Comparison of ENCODE assay signal across 32 cellular contexts in the genomic region with DNA sequence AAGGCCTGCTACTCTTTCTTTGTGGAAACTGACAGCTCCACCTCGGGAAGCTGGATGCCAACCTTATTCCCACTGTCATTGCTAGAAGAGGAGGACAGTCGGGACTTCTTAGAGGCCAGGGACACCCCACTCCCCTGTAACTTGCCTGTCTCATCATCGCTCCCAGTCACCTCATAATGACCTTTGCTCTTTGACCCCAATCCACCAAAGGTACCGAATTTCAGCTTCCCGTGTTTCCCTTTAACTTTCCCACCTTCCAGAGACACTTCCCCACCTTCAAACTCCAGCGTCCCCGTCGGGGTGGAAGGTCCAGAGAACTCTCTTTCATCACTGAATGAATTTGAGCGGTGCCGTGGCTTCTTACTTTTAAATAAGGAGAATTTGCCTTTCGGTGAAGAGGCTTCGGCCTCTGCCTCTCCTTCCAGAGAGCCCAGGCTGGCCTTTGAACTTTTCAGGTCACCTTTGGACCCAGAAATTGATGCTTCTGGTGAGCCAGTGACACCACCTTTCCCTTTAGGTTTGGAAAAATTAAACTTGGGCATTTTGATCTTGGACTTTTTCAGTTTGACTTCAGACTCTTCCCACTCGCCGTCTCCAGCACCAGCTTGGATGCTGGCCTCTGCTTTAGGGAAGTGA. TPM values are rescaled to one million over a fixed set of nuclear protein-coding genes. Genes with fewer than 3 reads are reported as not detected.
DNase-seq lines count a peak whose midpoint lies in the region; ATAC-seq, FAIRE-seq and TF ChIP-seq lines count a peak whose summit lies in the region.
"Had no signal": no experiment of that assay in that cellular context is flagged by ENCODE, and none has a peak within 500 bp of the region (broad histone marks: within the 10 kb centered on the region; RNA-seq: fewer than 3 reads in every experiment).

No MANE protein-coding gene starts in this region.

- TF ChIP-seq CTCF in CD14-positive monocyte (IDR thresholded peaks at IDR 0.05), result no peak
- TF ChIP-seq CTCF in Panc1 (IDR thresholded peaks at IDR 0.05), result no peak
- TF ChIP-seq CTCF in endothelial cell of umbilical vein (IDR thresholded peaks at IDR 0.05; ENCODE audit: extremely low read depth in 1 of 2, insufficient read depth in 1 of 2, low read depth in 1 of 2, low read length in 2 of 2), result no peak
- no peak for TF ChIP-seq CTCF in neural progenitor cell (IDR thresholded peaks at IDR 0.05)

- H3K79me2 ChIP-seq in endothelial cell of umbilical vein (ENCODE audit: control insufficient read depth, insufficient read depth, low read length) (peaks cover 39% of the 10 kb centered on the region), neural progenitor cell (ENCODE audit: low read depth) (no peaks in the 10 kb centered on the region)

- POLR2A ChIA-PET in Panc1 (lab: Charles Lee) (interaction anchor here (0.7 kb wide), 1 partner anchor 139 kb away, joined by 13 read pairs; no protein-coding TSS in a partner anchor), endothelial cell of umbilical vein (lab: Charles Lee) (interaction anchor here (0.7 kb wide), 1 partner anchor 22 kb away, joined by 5 read pairs; no protein-coding TSS in a partner anchor)

- H3K36me3 Mint-ChIP-seq in CD14-positive monocyte, result peaks cover 74 to 83% of the 10 kb centered on the region in 2 donors
- peaks cover 30% of the 10 kb centered on the region for H3K36me3 Mint-ChIP-seq in neural progenitor cell
- H3K36me3 Mint-ChIP-seq: activated naive CD8-positive, alpha-beta T cell treated with anti-CD3 and anti-CD28 coated beads for 36 hours had no signal

- H3K27me3 ChIP-seq in Panc1 (ENCODE audit: control insufficient read depth, insufficient read depth, low read length), result no peaks in the 10 kb centered on the region
- H3K27me3 ChIP-seq in endothelial cell of umbilical vein (ENCODE audit: control insufficient read depth in 2 of 2, insufficient read depth in 2 of 2, low read length in 2 of 2), result no peaks in the 10 kb centered on the region
- H3K27me3 ChIP-seq in neural progenitor cell, result no peaks in the 10 kb centered on the region
- H3K27me3 ChIP-seq: gastrocnemius medialis, left lung, uterus had no signal

- H3K4me2 ChIP-seq in endothelial cell of umbilical vein (ENCODE audit: insufficient read depth, low read length), result no peak overlapping the region
- no peak overlapping the region for H3K4me2 ChIP-seq in neural progenitor cell
- H3K4me2 ChIP-seq: SK-N-SH had no signal

- no peak for FAIRE-seq in endothelial cell of umbilical vein (lab: Jason Lieb, UNC)
- FAIRE-seq: A204.1 had no signal

- H2AFZ ChIP-seq in endothelial cell of umbilical vein (ENCODE audit: low read depth, low read length) (no peak overlapping the region), neural progenitor cell (replicated peaks) (no peak overlapping the region)

- H3K9ac ChIP-seq in endothelial cell of umbilical vein (replicated peaks; ENCODE audit: extremely low read depth, insufficient read depth, low read length) (no peak overlapping the region), neural progenitor cell (no peak overlapping the region)
- H3K9ac ChIP-seq: SK-N-SH had no signal

- H3F3A ChIP-seq in neural progenitor cell (ENCODE audit: low read depth), result no peaks in the 10 kb centered on the region

- H3K27ac ChIP-seq in Panc1 (ENCODE audit: low read length) (peak overlapping the region; percentile 99), endothelial cell of umbilical vein (ENCODE audit: insufficient read depth, low read depth, low read length) (no peak overlapping the region), neural progenitor cell (no peak overlapping the region)
- H3K27ac ChIP-seq: left lung, uterus had no signal

- H3K27ac Mint-ChIP-seq in CD14-positive monocyte (peak overlapping the region in 5 of 7 donors; percentile 22 to 88 (median 80)), neural progenitor cell (peak overlapping the region; percentile 60)
- H3K27ac Mint-ChIP-seq: activated CD4-positive, alpha-beta T cell treated with anti-CD3 and anti-CD28 coated beads for 36 hours; activated naive CD8-positive, alpha-beta T cell treated with anti-CD3 and anti-CD28 coated beads for 36 hours; endodermal cell had no signal

- peaks cover 24% of the 10 kb centered on the region for H3K36me3 ChIP-seq in Panc1 (ENCODE audit: control insufficient read depth, insufficient read depth, low read length)
- H3K36me3 ChIP-seq in endothelial cell of umbilical vein (ENCODE audit: control insufficient read depth in 2 of 2, extremely low read depth in 1 of 2, insufficient read depth in 2 of 2, low read length in 2 of 2), result peaks cover 9 to 19% of the 10 kb centered on the region in 2 experiments
- no peaks in the 10 kb centered on the region for H3K36me3 ChIP-seq in neural progenitor cell
- H3K36me3 ChIP-seq: uterus had no signal

- H3K4me1 Mint-ChIP-seq in CD14-positive monocyte (peaks cover 28% of the 10 kb centered on the region), neural progenitor cell (no peaks in the 10 kb centered on the region)
- H3K4me1 Mint-ChIP-seq: activated CD4-positive, alpha-beta T cell treated with anti-CD3 and anti-CD28 coated beads for 36 hours; endodermal cell had no signal

- DNase-seq in CD14-positive monocyte (ENCODE audit: low spot score) (no peak), Panc1 (ENCODE audit: low read depth, low spot score) (no peak), endothelial cell of umbilical vein (ENCODE audit: low read depth, low spot score) (no peak), neural progenitor cell (ENCODE audit: low spot score) (no peak), hippocampal formation (lab: John Stamatoyannopoulos, UW) (no peak), KG1 (lab: John Stamatoyannopoulos, UW) (no peak), HuH-7.5 (ENCODE audit: low spot score) (no peak), OCI-M2 (lab: John Stamatoyannopoulos, UW; ENCODE audit: unreplicated experiment) (no peak)
- DNase-seq: activated CD4-positive, alpha-beta T cell treated with anti-CD3 and anti-CD28 coated beads for 36 hours; activated CD8-positive, alpha-beta memory T cell treated with anti-CD3 and anti-CD28 coated beads for 24 hours; activated effector memory CD4-positive, alpha-beta T cell treated with anti-CD3 and anti-CD28 coated beads, Interleukin-2, amount 50 U/mL, for 16 hours; activated naive CD8-positive, alpha-beta T cell treated with anti-CD3 and anti-CD28 coated beads for 36 hours; AML-193; aorta; cortex of kidney; DMS53; endodermal cell; gastrocnemius medialis; H7; hypothalamus; KBM-7; left lung; MM.1S; naive B cell; NCI-H1417; NCI-H2029 treated with DMSO at 0.1 percent for 48 hours; NCI-H345; NCI-H748 treated with DMSO at 0.1 percent for 48 hours; SK-N-SH; stimulated activated CD4-positive, alpha-beta T cell treated with anti-CD3 and anti-CD28 coated beads, Interleukin-2, amount 100 ng/mL, for 48 hours; uterus had no signal

- CTCF ChIA-PET in Panc1 (lab: Charles Lee) (interaction anchor here (0.6 to 0.7 kb wide), 2 partner anchors 19 to 701 kb away, joined by 8 to 14 read pairs; no protein-coding TSS in a partner anchor), endothelial cell of umbilical vein (lab: Charles Lee) (interaction anchor here (0.6 to 3.9 kb wide), 3 partner anchors 8 to 92 kb away, joined by 3 to 16 read pairs (median 5); no protein-coding TSS in a partner anchor)

- BruUV-seq in Panc1 (replicated peaks; lab: Mats Ljungman, UMichigan) (TSS peak; percentile 47), endothelial cell of umbilical vein (replicated peaks; lab: Mats Ljungman, UMichigan) (no TSS peak)

- H3K27me3 Mint-ChIP-seq in CD14-positive monocyte (ENCODE audit: low read depth in 3 of 3), result peaks cover 0 to 7% (median 0%) of the 10 kb centered on the region in 3 donors
- H3K27me3 Mint-ChIP-seq in neural progenitor cell (ENCODE audit: insufficient read depth, low read depth), result peaks cover 2% of the 10 kb centered on the region
- H3K27me3 Mint-ChIP-seq: activated CD4-positive, alpha-beta T cell treated with anti-CD3 and anti-CD28 coated beads for 36 hours; activated naive CD8-positive, alpha-beta T cell treated with anti-CD3 and anti-CD28 coated beads for 36 hours; naive B cell had no signal

- H3K9me3 ChIP-seq in Panc1 (ENCODE audit: control insufficient read depth, insufficient read depth, low read depth, low read length) (no peaks in the 10 kb centered on the region), endothelial cell of umbilical vein (replicated peaks; ENCODE audit: control insufficient read depth, insufficient read depth, low read length) (no peaks in the 10 kb centered on the region), neural progenitor cell (ENCODE audit: low read depth) (no peaks in the 10 kb centered on the region)
- H3K9me3 ChIP-seq: gastrocnemius medialis, left lung, SK-N-SH, uterus had no signal

- H3K4me3 ChIP-seq in Panc1 (ENCODE audit: low read depth in 2 of 2, low read length in 2 of 2), result no peak overlapping the region
- H3K4me3 ChIP-seq in endothelial cell of umbilical vein (replicated peaks in 1 of 3; ENCODE audit: insufficient read depth in 1 of 3, low read depth in 1 of 3, low read length in 3 of 3), result no peak overlapping the region
- no peak overlapping the region for H3K4me3 ChIP-seq in neural progenitor cell
- H3K4me3 ChIP-seq: gastrocnemius medialis, left lung, uterus had no signal

- dilution Hi-C loops in endothelial cell of umbilical vein (cut with MboI; ENCODE audit: extremely low pct_ligation_motif_present, low sequenced_read_pairs), result no loop called here

- ATAC-seq in Panc1, result no peak
- ATAC-seq: activated CD4-positive, alpha-beta T cell treated with anti-CD3 and anti-CD28 coated beads for 36 hours; gastrocnemius medialis; left lung had no signal

- peaks cover 0 to 1% (median 0%) of the 10 kb centered on the region in 7 donors for H3K9me3 Mint-ChIP-seq in CD14-positive monocyte
- H3K9me3 Mint-ChIP-seq in neural progenitor cell, result no peaks in the 10 kb centered on the region
- H3K9me3 Mint-ChIP-seq: activated naive CD8-positive, alpha-beta T cell treated with anti-CD3 and anti-CD28 coated beads for 36 hours; endodermal cell; naive B cell had no signal

- H3K4me3 Mint-ChIP-seq in CD14-positive monocyte (no peak overlapping the region), neural progenitor cell (no peak overlapping the region)
- H3K4me3 Mint-ChIP-seq: activated CD4-positive, alpha-beta T cell treated with anti-CD3 and anti-CD28 coated beads for 36 hours; activated naive CD8-positive, alpha-beta T cell treated with anti-CD3 and anti-CD28 coated beads for 36 hours; endodermal cell had no signal

- H3K9me1 ChIP-seq in endothelial cell of umbilical vein (replicated peaks; ENCODE audit: control insufficient read depth, extremely low read depth, insufficient read depth, low read length), result no peaks in the 10 kb centered on the region

- H3K4me1 ChIP-seq in Panc1 (ENCODE audit: control insufficient read depth, insufficient read depth, low read length) (peaks cover 65% of the 10 kb centered on the region), endothelial cell of umbilical vein (ENCODE audit: control insufficient read depth, extremely low read depth, insufficient read depth, low read length) (no peaks in the 10 kb centered on the region), neural progenitor cell (no peaks in the 10 kb centered on the region)
- H3K4me1 ChIP-seq: left lung had no signal

- intact Hi-C loops in CD14-positive monocyte (cut with micrococcal nuclease), result no loop called here
- intact Hi-C loops in Panc1 (cut with micrococcal nuclease; ENCODE audit: unreplicated experiment), result no loop called here
- intact Hi-C loops in endothelial cell of umbilical vein (cut with micrococcal nuclease), result no loop called here

- peaks cover 4% of the 10 kb centered on the region for H4K20me1 ChIP-seq in endothelial cell of umbilical vein (replicated peaks; ENCODE audit: control insufficient read depth, extremely low read depth, insufficient read depth, low read length)
- no peaks in the 10 kb centered on the region for H4K20me1 ChIP-seq in neural progenitor cell (ENCODE audit: low read depth)

- TF ChIP-seq POLR2A in endothelial cell of umbilical vein (IDR thresholded peaks at IDR 0.05; ENCODE audit: low read depth, low read length), result peak; percentile 9

- in situ Hi-C loops in Panc1 (cut with HindIII; ENCODE audit: low pct_unique_long_range_greater_than_20kb, low sequenced_read_pairs), result no loop called here

RNA-seq across cellular contexts. Expression of a gene that starts 29.8 kb away (rescaled TPM):
- polyA plus RNA-seq in CD14-positive monocyte (100 to 1,000 TPM in 1 of 2 donors, 10 to 100 TPM in 1; 80.0 to 103 TPM), endothelial cell of umbilical vein (25.1 and 35.2 TPM in 2 replicates)
- total RNA-seq in Panc1 (2021; ENCODE audit: unreplicated experiment) (844 TPM), endothelial cell of umbilical vein (381 and 436 TPM in 2 replicates), neural progenitor cell (ENCODE audit: low replicate concordance) (14.9 and 15.0 TPM in 2 replicates)
- 355 TPM for polyA plus RNA-seq in Panc1 (2012; ENCODE audit: insufficient read length)
- polyA plus RNA-seq in endothelial cell of umbilical vein (2011; cell fraction: cytosol; rRNA removed), result 46.3 and 51.8 TPM in 2 replicates
- polyA plus RNA-seq in endothelial cell of umbilical vein (2011; cell fraction: nucleus; rRNA removed), result 322 and 346 TPM in 2 replicates
- 223 and 321 TPM in 2 replicates for polyA plus RNA-seq in endothelial cell of umbilical vein (2012)
- polyA minus RNA-seq in endothelial cell of umbilical vein, result 219 and 258 TPM in 2 replicates
- polyA minus RNA-seq in endothelial cell of umbilical vein (2011; cell fraction: cytosol; rRNA and poly(A)+ RNA removed), result 78.7 TPM
- 446 and 550 TPM in 2 replicates for polyA minus RNA-seq in endothelial cell of umbilical vein (2011; cell fraction: nucleus; rRNA and poly(A)+ RNA removed)

RNA-seq across cellular contexts. Expression of a gene that starts 56.8 kb away (rescaled TPM):
- polyA plus RNA-seq in CD14-positive monocyte, result 100 to 1,000 TPM; 490 to 491 TPM
- 1,119 TPM for total RNA-seq in Panc1 (2021; ENCODE audit: unreplicated experiment)
- 1,553 TPM for polyA plus RNA-seq in Panc1 (2012; ENCODE audit: insufficient read length)
- 1,341 and 1,345 TPM in 2 replicates for total RNA-seq in endothelial cell of umbilical vein
- 1,723 and 2,133 TPM in 2 replicates for polyA plus RNA-seq in endothelial cell of umbilical vein
- polyA plus RNA-seq in endothelial cell of umbilical vein (2011; cell fraction: cytosol; rRNA removed), result 2,150 and 2,252 TPM in 2 replicates
- 635 and 665 TPM in 2 replicates for polyA plus RNA-seq in endothelial cell of umbilical vein (2011; cell fraction: nucleus; rRNA removed)
- 1,499 and 2,213 TPM in 2 replicates for polyA plus RNA-seq in endothelial cell of umbilical vein (2012)
- 1,683 and 1,722 TPM in 2 replicates for polyA minus RNA-seq in endothelial cell of umbilical vein
- 1,661 TPM for polyA minus RNA-seq in endothelial cell of umbilical vein (2011; cell fraction: cytosol; rRNA and poly(A)+ RNA removed)
- polyA minus RNA-seq in endothelial cell of umbilical vein (2011; cell fraction: nucleus; rRNA and poly(A)+ RNA removed), result 130 and 133 TPM in 2 replicates
- total RNA-seq in neural progenitor cell (ENCODE audit: low replicate concordance), result 2,358 and 3,183 TPM in 2 replicates

Comparison
In these comparisons a context has a peak if more than half of its experiments do, and no peak if none do; other contexts are left out.
1. RNA of a gene that starts 29.8 kb away (total RNA-seq): 844 TPM in Panc1 (single experiment) and 381 to 436 TPM in endothelial cell of umbilical vein; 14.9 to 15.0 TPM in neural progenitor cell; every median in the first group is over 10 times any median in the second.